Comparison of ENCODE assay signal across 9 cellular contexts in the genomic region with DNA sequence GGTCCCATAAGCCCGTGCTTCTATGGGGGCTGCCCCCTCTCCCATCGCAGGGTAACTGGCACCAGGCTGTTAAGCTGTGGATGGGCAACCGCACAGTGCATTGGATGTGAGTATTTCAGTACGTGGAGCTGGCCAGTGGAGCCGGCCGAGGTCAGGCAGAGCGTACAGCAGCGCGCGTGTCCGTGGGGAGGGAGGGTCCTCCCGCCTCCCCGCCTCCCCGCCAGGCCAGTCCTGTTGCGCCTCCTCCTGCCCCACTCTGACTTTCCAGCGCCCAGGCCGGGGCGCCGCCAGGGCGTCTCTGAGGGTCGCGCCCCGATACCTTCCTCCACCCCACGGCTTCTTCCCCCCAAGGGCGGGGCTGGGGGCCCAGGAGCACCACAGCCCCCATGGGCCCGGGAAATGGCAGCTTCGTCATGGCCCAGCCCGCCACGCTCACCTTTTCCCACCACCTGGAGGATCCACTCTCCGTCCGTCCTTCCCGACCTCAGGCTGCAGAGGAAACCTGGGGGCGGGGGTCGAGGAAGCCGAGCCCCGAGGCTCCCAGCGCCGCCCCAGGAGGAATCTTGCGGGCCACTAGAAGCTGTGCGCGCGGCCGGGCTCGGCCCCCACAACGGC. TPM values are rescaled to one million over a fixed set of nuclear protein-coding genes. Genes with fewer than 3 reads are reported as not detected.
A peak's percentile ranks its signal among the peaks of the same experiment; 100 is the strongest.
DNase-seq lines count a peak whose midpoint lies in the region; ATAC-seq and TF ChIP-seq lines count a peak whose summit lies in the region.
"Had no signal": no experiment of that assay in that cellular context is flagged by ENCODE, and none has a peak within 500 bp of the region (broad histone marks: within the 10 kb centered on the region; RNA-seq: fewer than 3 reads in every experiment).

No MANE protein-coding gene starts in this region.

- H3K9me3 ChIP-seq in lower lobe of right lung, result no peaks in the 10 kb centered on the region

- H3K4me1 ChIP-seq in lower lobe of right lung, result peaks cover 16% of the 10 kb centered on the region
- H3K4me1 ChIP-seq in urinary bladder (ENCODE audit: insufficient read depth), result no peaks in the 10 kb centered on the region

- H3K36me3 ChIP-seq in brain microvascular endothelial cell (replicated peaks), result peaks cover 2% of the 10 kb centered on the region
- H3K36me3 ChIP-seq in lower lobe of right lung, result no peaks in the 10 kb centered on the region
- H3K36me3 ChIP-seq in urinary bladder (ENCODE audit: insufficient read depth), result no peaks in the 10 kb centered on the region

- intact Hi-C loops in activated naive CD4-positive, alpha-beta T cell treated with anti-CD3 and anti-CD28 coated beads for 36 hours (cut with micrococcal nuclease), result no loop called here
- intact Hi-C loops in lower lobe of right lung (cut with DNase I), result no loop called here

- H3K27me3 Mint-ChIP-seq in activated naive CD4-positive, alpha-beta T cell treated with anti-CD3 and anti-CD28 coated beads for 36 hours (ENCODE audit: low read depth), result peaks cover 9% of the 10 kb centered on the region

- H3K9me3 Mint-ChIP-seq in activated naive CD4-positive, alpha-beta T cell treated with anti-CD3 and anti-CD28 coated beads for 36 hours, result no peaks in the 10 kb centered on the region
- H3K9me3 Mint-ChIP-seq: activated naive CD4-positive, alpha-beta T cell treated with anti-CD3 and anti-CD28 coated beads, Interleukin-2, amount 50 U/mL, for 72 hours had no signal

- DNase-seq in activated naive CD4-positive, alpha-beta T cell treated with anti-CD3 and anti-CD28 coated beads for 36 hours, result no peak
- DNase-seq in activated naive CD4-positive, alpha-beta T cell (lab: John Stamatoyannopoulos, UW), result no peak
- DNase-seq in brain microvascular endothelial cell (no peak), lower lobe of right lung (no peak), SW480 (ENCODE audit: low spot score) (no peak), NCI-H2029 (lab: John Stamatoyannopoulos, UW) (no peak)

- no peak overlapping the region for H3K27ac Mint-ChIP-seq in activated naive CD4-positive, alpha-beta T cell treated with anti-CD3 and anti-CD28 coated beads for 36 hours

- CTCF ChIA-PET in activated naive CD4-positive, alpha-beta T cell treated with anti-CD3 and anti-CD28 coated beads for 36 hours (lab: Charles Lee), result no interaction called here

- H3K36me3 Mint-ChIP-seq in activated naive CD4-positive, alpha-beta T cell treated with anti-CD3 and anti-CD28 coated beads for 36 hours (ENCODE audit: low read depth), result peaks cover 24% of the 10 kb centered on the region

- in situ Hi-C loops in brain microvascular endothelial cell (cut with HindIII; ENCODE audit: low pct_ligation_motif_present, low sequenced_read_pairs), result no loop called here

- peaks cover 22% of the 10 kb centered on the region for H3K4me1 Mint-ChIP-seq in activated naive CD4-positive, alpha-beta T cell treated with anti-CD3 and anti-CD28 coated beads for 36 hours (ENCODE audit: low read depth)

- H3K27ac ChIP-seq in brain microvascular endothelial cell (no peak overlapping the region), lower lobe of right lung (no peak overlapping the region), urinary bladder (ENCODE audit: low read depth) (no peak overlapping the region)

- ATAC-seq in lower lobe of right lung (peak; percentile 4), HG03039 (IDR thresholded peaks at IDR 0.05; ENCODE audit: unreplicated experiment) (no peak)

- 8% methylated on average over 45 of the region's 45 CpGs for WGBS in urinary bladder

- TF ChIP-seq CTCF in brain microvascular endothelial cell (IDR thresholded peaks at IDR 0.05; ENCODE audit: low read depth, low read length, missing control alignments), result no peak
- TF ChIP-seq CTCF in lower lobe of right lung (IDR thresholded peaks at IDR 0.05), result no peak

- peak overlapping the region; percentile 30 for H3K4me3 Mint-ChIP-seq in activated naive CD4-positive, alpha-beta T cell treated with anti-CD3 and anti-CD28 coated beads for 36 hours

- H3K4me3 ChIP-seq in brain microvascular endothelial cell (ENCODE audit: low read depth, low read length), result peak overlapping the region; percentile 83
- H3K4me3 ChIP-seq in lower lobe of right lung, result peak overlapping the region; percentile 87
- peak overlapping the region; percentile 77 for H3K4me3 ChIP-seq in urinary bladder (ENCODE audit: low read depth, low read length)

- H3K27me3 ChIP-seq in brain microvascular endothelial cell (replicated peaks) (no peaks in the 10 kb centered on the region), lower lobe of right lung (ENCODE audit: low read depth) (peaks cover 23% of the 10 kb centered on the region)

RNA-seq across cellular contexts. Expression of gene PFKP, which starts 0.9 kb away (rescaled TPM):
- 10 to 100 TPM; 96.2 to 99.7 TPM for total RNA-seq in activated naive CD4-positive, alpha-beta T cell treated with anti-CD3 and anti-CD28 coated beads for 36 hours
- total RNA-seq in lower lobe of right lung (23.5 TPM), urinary bladder (40.6 TPM)
- polyA plus RNA-seq in urinary bladder, result 104 TPM
